In genomic region chr3:56838441-56838840, GRCh38 we compare ENCODE assay signal across 14 cellular contexts. TPM values are rescaled to one million over a fixed set of nuclear protein-coding genes. Genes with fewer than 3 reads are reported as not detected.
DNase-seq lines count a peak whose midpoint lies in the region; ATAC-seq and TF ChIP-seq lines count a peak whose summit lies in the region.
"Had no signal": no experiment of that assay in that cellular context is flagged by ENCODE, and none has a peak within 500 bp of the region (broad histone marks: within the 10 kb centered on the region; RNA-seq: fewer than 3 reads in every experiment).

No MANE protein-coding gene starts in this region.

- H3K27ac Mint-ChIP-seq in CD4-positive, CD25-positive, alpha-beta regulatory T cell: peak overlapping the region in 2 of 3 donors; percentile 13 to 49
- H3K27ac Mint-ChIP-seq in HFFc6: peak overlapping the region; percentile 44; the same call in 1 of the 2 replicates

- ATAC-seq in CD4-positive, CD25-positive, alpha-beta regulatory T cell (ENCODE audit: low read depth in 2 of 2): no peak
- ATAC-seq in RWPE2 (ENCODE audit: low read depth): no peak
- no peak for ATAC-seq in HG02571 (IDR thresholded peaks at IDR 0.05; ENCODE audit: unreplicated experiment)
- ATAC-seq: PC-3 had no signal

- peaks cover 2% of the 10 kb centered on the region for H3K36me3 ChIP-seq in CD4-positive, CD25-positive, alpha-beta regulatory T cell (ENCODE audit: control insufficient read depth, insufficient read depth, low read length)
- H3K36me3 ChIP-seq in RWPE2 (ENCODE audit: low read depth): no peaks in the 10 kb centered on the region

- TF ChIP-seq CTCF in HFFc6 (IDR thresholded peaks at IDR 0.05) (no peak), RWPE2 (IDR thresholded peaks at IDR 0.05; ENCODE audit: poor library complexity, severe bottlenecking) (no peak)

- no peaks in the 10 kb centered on the region for H3K27me3 Mint-ChIP-seq in CD4-positive, CD25-positive, alpha-beta regulatory T cell
- H3K27me3 Mint-ChIP-seq in HFFc6 (ENCODE audit: insufficient read depth): no peaks in the 10 kb centered on the region; the same call in 1 of the 2 replicates

- H3K36me3 Mint-ChIP-seq in CD4-positive, CD25-positive, alpha-beta regulatory T cell: peaks cover 9% of the 10 kb centered on the region
- no peaks in the 10 kb centered on the region for H3K36me3 Mint-ChIP-seq in HFFc6 (ENCODE audit: low read depth)

- no peaks in the 10 kb centered on the region for H3K4me1 ChIP-seq in CD4-positive, CD25-positive, alpha-beta regulatory T cell (ENCODE audit: control insufficient read depth, insufficient read depth, low read length, poor library complexity, severe bottlenecking)
- H3K4me1 ChIP-seq in RWPE2 (ENCODE audit: insufficient read depth, poor library complexity, severe bottlenecking): peaks cover 46% of the 10 kb centered on the region

- no peaks in the 10 kb centered on the region for H3K9me3 Mint-ChIP-seq in CD4-positive, CD25-positive, alpha-beta regulatory T cell
- no peaks in the 10 kb centered on the region for H3K9me3 Mint-ChIP-seq in HFFc6

- H3K27ac ChIP-seq in CD4-positive, CD25-positive, alpha-beta regulatory T cell (ENCODE audit: insufficient read depth, low read length, poor library complexity, severe bottlenecking): no peak overlapping the region
- H3K27ac ChIP-seq in RWPE2 (ENCODE audit: poor library complexity, severe bottlenecking): peak overlapping the region; percentile 75
- H3K27ac ChIP-seq: GM23248 had no signal

- no peaks in the 10 kb centered on the region for H3K9me3 ChIP-seq in CD4-positive, CD25-positive, alpha-beta regulatory T cell (ENCODE audit: control insufficient read depth in 2 of 2, low read length in 2 of 2)
- H3K9me3 ChIP-seq in RWPE2 (ENCODE audit: severe bottlenecking): no peaks in the 10 kb centered on the region

- no peaks in the 10 kb centered on the region for H3K27me3 ChIP-seq in CD4-positive, CD25-positive, alpha-beta regulatory T cell (ENCODE audit: control insufficient read depth, insufficient read depth, low read length)
- no peaks in the 10 kb centered on the region for H3K27me3 ChIP-seq in RWPE2 (ENCODE audit: insufficient read depth, poor library complexity, severe bottlenecking)

- H3K4me3 ChIP-seq in CD4-positive, CD25-positive, alpha-beta regulatory T cell (ENCODE audit: low read depth, low read length): no peak overlapping the region
- H3K4me3 ChIP-seq in RWPE2 (ENCODE audit: severe bottlenecking): no peak overlapping the region
- H3K4me3 ChIP-seq: GM23248 had no signal

- peaks cover 4 to 27% (median 11%) of the 10 kb centered on the region in 4 donors for H3K4me1 Mint-ChIP-seq in CD4-positive, CD25-positive, alpha-beta regulatory T cell
- peaks cover 57% of the 10 kb centered on the region for H3K4me1 Mint-ChIP-seq in HFFc6 (ENCODE audit: low read depth)

- no peak overlapping the region for H3K4me3 Mint-ChIP-seq in CD4-positive, CD25-positive, alpha-beta regulatory T cell
- no peak overlapping the region for H3K4me3 Mint-ChIP-seq in HFFc6

- DNase-seq in CD4-positive, CD25-positive, alpha-beta regulatory T cell: no peak
- DNase-seq in HFFc6: no peak
- no peak for DNase-seq in RWPE2 (ENCODE audit: low spot score)
- peak; percentile 64 for DNase-seq in myocyte (ENCODE audit: low read depth)
- DNase-seq in H4 (ENCODE audit: low spot score): no peak
- DNase-seq in NAMALWA (ENCODE audit: low spot score): no peak
- DNase-seq: AML-193, GF-D8, GM23248, NCI-H1092 treated with DMSO at 0.1 percent for 48 hours, NCI-H187, NCI-H510A, PC-3 had no signal

RNA-seq across cellular contexts. Expression of gene ARHGEF3, which starts 36.7 kb away (rescaled TPM):
- 101 TPM for total RNA-seq in CD4-positive, CD25-positive, alpha-beta regulatory T cell
- polyA plus RNA-seq in CD4-positive, CD25-positive, alpha-beta regulatory T cell: 100 to 1,000 TPM in 3 of 4 donors, 10 to 100 TPM in 1; 87.8 to 137 (median 105) TPM
- 1 to 10 TPM; 1.7 to 5.9 (median 2.4) TPM for total RNA-seq in HFFc6 (2021; fragmentation: NEBNext Ultra II Directional; extraction: Animal tissue kit (Norgen Biotek cat#: 25700))
- total RNA-seq in myocyte: 16.8 and 18.7 TPM in 2 replicates
- 3.6 TPM for polyA plus RNA-seq in myocyte (2012)
- 3.1 and 3.8 TPM in 2 replicates for total RNA-seq in H4 (2014; rRNA removed; shearing (Covaris generic))
